Comparison of ENCODE assay signal across 14 cellular contexts in the genomic region with DNA sequence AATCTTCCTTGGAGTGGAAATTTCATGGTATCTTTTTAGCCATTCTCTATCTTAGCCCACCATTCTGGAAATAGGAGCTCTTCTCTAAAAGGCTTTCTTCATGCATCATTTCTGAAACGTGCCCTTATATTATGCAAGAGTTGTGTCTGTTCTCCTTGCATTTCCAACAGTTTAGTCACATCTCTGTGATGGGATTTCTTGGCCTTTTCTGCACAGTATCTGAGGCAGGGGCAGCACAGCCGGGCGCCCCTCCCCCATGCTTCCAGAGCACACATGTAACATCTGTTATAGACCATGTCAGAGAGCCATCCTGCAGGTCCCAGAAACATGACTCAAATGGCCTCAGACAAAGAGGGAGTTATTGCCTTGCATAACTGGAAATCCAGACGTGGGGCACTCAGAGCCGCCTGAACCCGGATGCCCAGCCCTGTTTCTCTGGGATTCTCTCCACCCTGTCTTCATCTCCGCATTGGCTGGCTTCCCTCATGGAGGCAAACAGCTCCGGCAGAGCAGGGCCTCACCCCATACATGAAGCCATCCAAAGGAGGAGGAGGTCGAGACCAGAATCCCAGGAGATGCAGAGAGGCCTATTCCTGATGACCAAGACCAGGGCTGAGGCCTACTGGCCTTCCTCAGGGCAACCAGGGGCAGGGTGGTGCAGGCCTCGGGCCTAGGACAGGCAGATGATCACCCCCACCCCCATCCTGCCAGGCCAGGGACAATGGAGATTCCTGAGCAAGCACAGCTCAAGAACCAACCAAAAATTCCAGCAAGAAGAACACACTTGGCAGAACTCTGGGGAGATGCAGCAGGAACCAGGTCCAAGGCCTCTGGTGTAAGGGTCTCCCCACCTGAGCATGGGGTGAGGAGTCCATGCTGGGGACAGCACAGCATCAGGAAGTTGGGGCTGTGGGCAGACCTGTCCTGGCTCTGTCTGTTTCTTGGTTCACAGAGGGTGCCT.
A peak's percentile ranks its signal among the peaks of the same experiment; 100 is the strongest.
DNase-seq lines count a peak whose midpoint lies in the region; ATAC-seq and TF ChIP-seq lines count a peak whose summit lies in the region.
"Had no signal": no experiment of that assay in that cellular context is flagged by ENCODE, and none has a peak within 500 bp of the region (broad histone marks: within the 10 kb centered on the region; RNA-seq: fewer than 3 reads in every experiment).

No MANE protein-coding gene starts in this region.

- H3K4me3 ChIP-seq in choroid plexus epithelial cell (ENCODE audit: low read depth, low read length) = no peak overlapping the region
- no peak overlapping the region for H3K4me3 ChIP-seq in stomach
- H3K4me3 ChIP-seq: BLaER1 treated with 17β-estradiol and CSF1 and Interleukin-3, amounts not matched to agents 10 nM and 100 nM had no signal

- intact Hi-C loops in stomach (cut with DNase I; ENCODE audit: low total_unique reads) = no loop called here

- WGBS in stomach, 5 donors = 73 to 86% (median 80%) methylated on average over 6 to 10 of the region's 10 CpGs

- H3K4me1 ChIP-seq in stomach = no peaks in the 10 kb centered on the region

- peaks cover 0 to 58% (median 2%) of the 10 kb centered on the region in 3 donors for H3K27me3 ChIP-seq in stomach
- H3K27me3 ChIP-seq: BLaER1 treated with 17β-estradiol and CSF1 and Interleukin-3, amounts not matched to agents 10 nM and 100 nM had no signal

- no peak for TF ChIP-seq POLR2A in stomach (IDR thresholded peaks at IDR 0.05)

- no peak overlapping the region for H3K27ac ChIP-seq in stomach
- H3K27ac ChIP-seq: BLaER1 treated with 17β-estradiol and CSF1 and Interleukin-3, amounts not matched to agents 10 nM and 100 nM; KMS-11; neutrophil; VCaP had no signal

- H3K36me3 ChIP-seq in stomach = no peaks in the 10 kb centered on the region
- H3K36me3 ChIP-seq: BLaER1 treated with 17β-estradiol and CSF1 and Interleukin-3, amounts not matched to agents 10 nM and 100 nM; neutrophil had no signal

- peak; percentile 12 for ATAC-seq in omental fat pad (ENCODE audit: low FRiP score)
- ATAC-seq: HCT116; stimulated activated memory B cell treated with anti-CD40 and anti-IgM and Interleukin-4, amounts not matched to agents 10 μg/mL and 1 μg/mL and 100 μg/mL, for 72 hours had no signal

- peak; percentile 23 for DNase-seq in EL
- DNase-seq in HCEC 1CT = peak; percentile 3
- DNase-seq in choroid plexus epithelial cell (ENCODE audit: low read depth) = peak; percentile 39
- no peak for DNase-seq in omental fat pad (ENCODE audit: low spot score)
- DNase-seq in DMS 273 treated with DMSO at 0.1 percent for 48 hours (lab: John Stamatoyannopoulos, UW) = no peak
- DNase-seq in stomach = no peak
- DNase-seq in anterior cingulate cortex (lab: John Stamatoyannopoulos, UW) = no peak
- DNase-seq: activated naive CD4-positive, alpha-beta T cell treated with anti-CD3 and anti-CD28 coated beads, Interleukin-2, amount 50 U/mL, for 16 hours had no signal

- no peak for TF ChIP-seq EP300 in stomach (IDR thresholded peaks at IDR 0.05)

- no peak for TF ChIP-seq CTCF in choroid plexus epithelial cell (conservative IDR thresholded peaks at IDR 0.05; ENCODE audit: low read depth, low read length)
- TF ChIP-seq CTCF in omental fat pad (IDR thresholded peaks at IDR 0.05) = no peak
- TF ChIP-seq CTCF in stomach (IDR thresholded peaks at IDR 0.05) = no peak

- no peaks in the 10 kb centered on the region for H3K9me3 ChIP-seq in stomach
- H3K9me3 ChIP-seq: BLaER1 treated with 17β-estradiol and CSF1 and Interleukin-3, amounts not matched to agents 10 nM and 100 nM; neutrophil had no signal

Comparison
In these comparisons a context has a peak if more than half of its experiments do, and no peak if none do; other contexts are left out.
1. DNase-seq: peak in EL (single experiment), HCEC 1CT (single experiment) and choroid plexus epithelial cell (single experiment); none in omental fat pad (single experiment), DMS 273 treated with DMSO at 0.1 percent for 48 hours (single experiment), stomach (single experiment) and anterior cingulate cortex (0 of 58).